1 cellular context compared by ENCODE assay signal in genomic region chr2:241321033-241321432, GRCh38.
TF ChIP-seq lines count a peak whose summit lies in the region.

No MANE protein-coding gene starts in this region.

TF ChIP-seq in HepG2, 621 proteins besides CTCF, POLR2A, EP300 and RAD21:
- no peak for TF ChIP-seq HNRNPH1 (optimal IDR thresholded peaks at IDR 0.05; ENCODE audit: low read depth, low read length)
- 0 out of 2 replicates have a peak, but pooled peaks have one; percentile 23 for TF ChIP-seq RBFOX2 (IDR thresholded peaks at IDR 0.05; ENCODE audit: low read depth, low read length)
